1 cellular context compared by ENCODE assay signal in the genomic region with DNA sequence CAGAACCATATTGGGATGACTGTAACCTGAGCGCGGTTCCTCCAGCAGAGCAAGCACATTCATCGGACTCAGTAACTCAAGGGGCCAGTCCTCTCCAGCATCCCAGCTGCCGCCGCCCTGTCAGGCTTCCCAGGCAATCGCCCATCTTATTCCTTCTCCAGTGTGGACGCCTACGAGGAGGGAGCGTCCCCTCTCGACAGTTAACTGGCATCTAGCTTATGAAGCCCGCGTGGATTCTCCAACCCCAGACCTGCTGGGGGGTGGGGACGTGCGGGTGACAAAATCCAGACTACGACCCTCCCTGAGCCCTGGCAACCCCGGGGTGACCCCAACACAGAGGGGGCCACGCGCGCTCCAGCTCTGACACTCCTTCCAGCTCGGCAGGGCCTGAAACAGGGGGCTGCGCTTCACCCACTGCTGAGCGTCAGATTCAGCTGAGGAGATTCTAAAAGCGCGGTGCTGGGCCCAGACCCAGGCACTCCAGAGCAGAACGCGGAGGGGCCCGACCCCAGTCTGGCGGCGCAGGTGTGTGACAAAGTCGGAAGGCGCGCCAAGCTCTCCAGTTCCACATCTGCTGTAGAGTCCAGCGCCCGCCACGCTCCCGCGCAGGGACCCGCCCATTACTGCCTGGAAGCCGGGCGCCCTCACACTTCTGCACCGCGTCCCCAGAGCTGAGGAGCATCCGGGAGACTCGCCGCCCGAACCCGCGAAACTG.
TF ChIP-seq lines count a peak whose summit lies in the region.

No MANE protein-coding gene starts in this region.

TF ChIP-seq in HepG2, 621 proteins besides CTCF, POLR2A, EP300 and RAD21 (continued from another document and continues in another):
- TF ChIP-seq, protein P1, sequence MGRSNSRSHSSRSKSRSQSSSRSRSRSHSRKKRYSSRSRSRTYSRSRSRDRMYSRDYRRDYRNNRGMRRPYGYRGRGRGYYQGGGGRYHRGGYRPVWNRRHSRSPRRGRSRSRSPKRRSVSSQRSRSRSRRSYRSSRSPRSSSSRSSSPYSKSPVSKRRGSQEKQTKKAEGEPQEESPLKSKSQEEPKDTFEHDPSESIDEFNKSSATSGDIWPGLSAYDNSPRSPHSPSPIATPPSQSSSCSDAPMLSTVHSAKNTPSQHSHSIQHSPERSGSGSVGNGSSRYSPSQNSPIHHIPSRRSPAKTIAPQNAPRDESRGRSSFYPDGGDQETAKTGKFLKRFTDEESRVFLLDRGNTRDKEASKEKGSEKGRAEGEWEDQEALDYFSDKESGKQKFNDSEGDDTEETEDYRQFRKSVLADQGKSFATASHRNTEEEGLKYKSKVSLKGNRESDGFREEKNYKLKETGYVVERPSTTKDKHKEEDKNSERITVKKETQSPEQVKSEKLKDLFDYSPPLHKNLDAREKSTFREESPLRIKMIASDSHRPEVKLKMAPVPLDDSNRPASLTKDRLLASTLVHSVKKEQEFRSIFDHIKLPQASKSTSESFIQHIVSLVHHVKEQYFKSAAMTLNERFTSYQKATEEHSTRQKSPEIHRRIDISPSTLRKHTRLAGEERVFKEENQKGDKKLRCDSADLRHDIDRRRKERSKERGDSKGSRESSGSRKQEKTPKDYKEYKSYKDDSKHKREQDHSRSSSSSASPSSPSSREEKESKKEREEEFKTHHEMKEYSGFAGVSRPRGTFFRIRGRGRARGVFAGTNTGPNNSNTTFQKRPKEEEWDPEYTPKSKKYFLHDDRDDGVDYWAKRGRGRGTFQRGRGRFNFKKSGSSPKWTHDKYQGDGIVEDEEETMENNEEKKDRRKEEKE (IDR thresholded peaks at IDR 0.05): no peak
- TF ChIP-seq ZNF891 (CRISPR knock-in tag; IDR thresholded peaks at IDR 0.05): peak; percentile 49; the same call in 1 of the 2 replicates
- peak; percentile 50; the same call in 1 of the 3 replicates for TF ChIP-seq MXI1 (IDR thresholded peaks at IDR 0.05; ENCODE audit: borderline replicate concordance, low read depth, low read length)
- TF ChIP-seq, protein P2, sequence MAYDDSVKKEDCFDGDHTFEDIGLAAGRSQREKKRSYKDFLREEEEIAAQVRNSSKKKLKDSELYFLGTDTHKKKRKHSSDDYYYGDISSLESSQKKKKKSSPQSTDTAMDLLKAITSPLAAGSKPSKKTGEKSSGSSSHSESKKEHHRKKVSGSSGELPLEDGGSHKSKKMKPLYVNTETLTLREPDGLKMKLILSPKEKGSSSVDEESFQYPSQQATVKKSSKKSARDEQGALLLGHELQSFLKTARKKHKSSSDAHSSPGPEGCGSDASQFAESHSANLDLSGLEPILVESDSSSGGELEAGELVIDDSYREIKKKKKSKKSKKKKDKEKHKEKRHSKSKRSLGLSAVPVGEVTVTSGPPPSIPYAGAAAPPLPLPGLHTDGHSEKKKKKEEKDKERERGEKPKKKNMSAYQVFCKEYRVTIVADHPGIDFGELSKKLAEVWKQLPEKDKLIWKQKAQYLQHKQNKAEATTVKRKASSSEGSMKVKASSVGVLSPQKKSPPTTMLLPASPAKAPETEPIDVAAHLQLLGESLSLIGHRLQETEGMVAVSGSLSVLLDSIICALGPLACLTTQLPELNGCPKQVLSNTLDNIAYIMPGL (CRISPR knock-in tag; IDR thresholded peaks at IDR 0.05; ENCODE audit: borderline replicate concordance in 1 of 2, low read depth in 1 of 2): peak in 1 of 2 experiments; percentile 42; a peak in 1 of 4 replicates
- TF ChIP-seq HOXA5 (CRISPR knock-in tag; IDR thresholded peaks at IDR 0.05): 0 out of 2 replicates have a peak, but pooled peaks have one; percentile 15
- peak; percentile 21; the same call in 1 of the 2 replicates for TF ChIP-seq KDM5B (CRISPR knock-in tag; IDR thresholded peaks at IDR 0.05; ENCODE audit: borderline replicate concordance)
- TF ChIP-seq, protein P3, sequence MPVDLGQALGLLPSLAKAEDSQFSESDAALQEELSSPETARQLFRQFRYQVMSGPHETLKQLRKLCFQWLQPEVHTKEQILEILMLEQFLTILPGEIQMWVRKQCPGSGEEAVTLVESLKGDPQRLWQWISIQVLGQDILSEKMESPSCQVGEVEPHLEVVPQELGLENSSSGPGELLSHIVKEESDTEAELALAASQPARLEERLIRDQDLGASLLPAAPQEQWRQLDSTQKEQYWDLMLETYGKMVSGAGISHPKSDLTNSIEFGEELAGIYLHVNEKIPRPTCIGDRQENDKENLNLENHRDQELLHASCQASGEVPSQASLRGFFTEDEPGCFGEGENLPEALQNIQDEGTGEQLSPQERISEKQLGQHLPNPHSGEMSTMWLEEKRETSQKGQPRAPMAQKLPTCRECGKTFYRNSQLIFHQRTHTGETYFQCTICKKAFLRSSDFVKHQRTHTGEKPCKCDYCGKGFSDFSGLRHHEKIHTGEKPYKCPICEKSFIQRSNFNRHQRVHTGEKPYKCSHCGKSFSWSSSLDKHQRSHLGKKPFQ (CRISPR knock-in tag; IDR thresholded peaks at IDR 0.05; ENCODE audit: insufficient replicate concordance): peak; percentile 44
- TF ChIP-seq, protein P4, sequence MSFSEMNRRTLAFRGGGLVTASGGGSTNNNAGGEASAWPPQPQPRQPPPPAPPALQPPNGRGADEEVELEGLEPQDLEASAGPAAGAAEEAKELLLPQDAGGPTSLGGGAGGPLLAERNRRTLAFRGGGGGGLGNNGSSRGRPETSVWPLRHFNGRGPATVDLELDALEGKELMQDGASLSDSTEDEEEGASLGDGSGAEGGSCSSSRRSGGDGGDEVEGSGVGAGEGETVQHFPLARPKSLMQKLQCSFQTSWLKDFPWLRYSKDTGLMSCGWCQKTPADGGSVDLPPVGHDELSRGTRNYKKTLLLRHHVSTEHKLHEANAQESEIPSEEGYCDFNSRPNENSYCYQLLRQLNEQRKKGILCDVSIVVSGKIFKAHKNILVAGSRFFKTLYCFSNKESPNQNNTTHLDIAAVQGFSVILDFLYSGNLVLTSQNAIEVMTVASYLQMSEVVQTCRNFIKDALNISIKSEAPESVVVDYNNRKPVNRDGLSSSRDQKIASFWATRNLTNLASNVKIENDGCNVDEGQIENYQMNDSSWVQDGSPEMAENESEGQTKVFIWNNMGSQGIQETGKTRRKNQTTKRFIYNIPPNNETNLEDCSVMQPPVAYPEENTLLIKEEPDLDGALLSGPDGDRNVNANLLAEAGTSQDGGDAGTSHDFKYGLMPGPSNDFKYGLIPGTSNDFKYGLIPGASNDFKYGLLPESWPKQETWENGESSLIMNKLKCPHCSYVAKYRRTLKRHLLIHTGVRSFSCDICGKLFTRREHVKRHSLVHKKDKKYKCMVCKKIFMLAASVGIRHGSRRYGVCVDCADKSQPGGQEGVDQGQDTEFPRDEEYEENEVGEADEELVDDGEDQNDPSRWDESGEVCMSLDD (CRISPR knock-in tag; IDR thresholded peaks at IDR 0.05; ENCODE audit: borderline replicate concordance): peak; percentile 54; the same call in 1 of the 2 replicates
- peak; percentile 60 for TF ChIP-seq ZNF547 (CRISPR knock-in tag; IDR thresholded peaks at IDR 0.05)
- no peak for TF ChIP-seq ZMYM2 (CRISPR knock-in tag; IDR thresholded peaks at IDR 0.05)
- TF ChIP-seq, protein P5, sequence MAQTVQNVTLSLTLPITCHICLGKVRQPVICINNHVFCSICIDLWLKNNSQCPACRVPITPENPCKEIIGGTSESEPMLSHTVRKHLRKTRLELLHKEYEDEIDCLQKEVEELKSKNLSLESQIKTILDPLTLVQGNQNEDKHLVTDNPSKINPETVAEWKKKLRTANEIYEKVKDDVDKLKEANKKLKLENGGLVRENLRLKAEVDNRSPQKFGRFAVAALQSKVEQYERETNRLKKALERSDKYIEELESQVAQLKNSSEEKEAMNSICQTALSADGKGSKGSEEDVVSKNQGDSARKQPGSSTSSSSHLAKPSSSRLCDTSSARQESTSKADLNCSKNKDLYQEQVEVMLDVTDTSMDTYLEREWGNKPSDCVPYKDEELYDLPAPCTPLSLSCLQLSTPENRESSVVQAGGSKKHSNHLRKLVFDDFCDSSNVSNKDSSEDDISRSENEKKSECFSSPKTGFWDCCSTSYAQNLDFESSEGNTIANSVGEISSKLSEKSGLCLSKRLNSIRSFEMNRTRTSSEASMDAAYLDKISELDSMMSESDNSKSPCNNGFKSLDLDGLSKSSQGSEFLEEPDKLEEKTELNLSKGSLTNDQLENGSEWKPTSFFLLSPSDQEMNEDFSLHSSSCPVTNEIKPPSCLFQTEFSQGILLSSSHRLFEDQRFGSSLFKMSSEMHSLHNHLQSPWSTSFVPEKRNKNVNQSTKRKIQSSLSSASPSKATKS (CRISPR knock-in tag; IDR thresholded peaks at IDR 0.05): 0 out of 2 replicates have a peak, but pooled peaks have one; percentile 1
- TF ChIP-seq NKX3-1 (CRISPR knock-in tag; IDR thresholded peaks at IDR 0.05): no peak
- TF ChIP-seq, protein P6, sequence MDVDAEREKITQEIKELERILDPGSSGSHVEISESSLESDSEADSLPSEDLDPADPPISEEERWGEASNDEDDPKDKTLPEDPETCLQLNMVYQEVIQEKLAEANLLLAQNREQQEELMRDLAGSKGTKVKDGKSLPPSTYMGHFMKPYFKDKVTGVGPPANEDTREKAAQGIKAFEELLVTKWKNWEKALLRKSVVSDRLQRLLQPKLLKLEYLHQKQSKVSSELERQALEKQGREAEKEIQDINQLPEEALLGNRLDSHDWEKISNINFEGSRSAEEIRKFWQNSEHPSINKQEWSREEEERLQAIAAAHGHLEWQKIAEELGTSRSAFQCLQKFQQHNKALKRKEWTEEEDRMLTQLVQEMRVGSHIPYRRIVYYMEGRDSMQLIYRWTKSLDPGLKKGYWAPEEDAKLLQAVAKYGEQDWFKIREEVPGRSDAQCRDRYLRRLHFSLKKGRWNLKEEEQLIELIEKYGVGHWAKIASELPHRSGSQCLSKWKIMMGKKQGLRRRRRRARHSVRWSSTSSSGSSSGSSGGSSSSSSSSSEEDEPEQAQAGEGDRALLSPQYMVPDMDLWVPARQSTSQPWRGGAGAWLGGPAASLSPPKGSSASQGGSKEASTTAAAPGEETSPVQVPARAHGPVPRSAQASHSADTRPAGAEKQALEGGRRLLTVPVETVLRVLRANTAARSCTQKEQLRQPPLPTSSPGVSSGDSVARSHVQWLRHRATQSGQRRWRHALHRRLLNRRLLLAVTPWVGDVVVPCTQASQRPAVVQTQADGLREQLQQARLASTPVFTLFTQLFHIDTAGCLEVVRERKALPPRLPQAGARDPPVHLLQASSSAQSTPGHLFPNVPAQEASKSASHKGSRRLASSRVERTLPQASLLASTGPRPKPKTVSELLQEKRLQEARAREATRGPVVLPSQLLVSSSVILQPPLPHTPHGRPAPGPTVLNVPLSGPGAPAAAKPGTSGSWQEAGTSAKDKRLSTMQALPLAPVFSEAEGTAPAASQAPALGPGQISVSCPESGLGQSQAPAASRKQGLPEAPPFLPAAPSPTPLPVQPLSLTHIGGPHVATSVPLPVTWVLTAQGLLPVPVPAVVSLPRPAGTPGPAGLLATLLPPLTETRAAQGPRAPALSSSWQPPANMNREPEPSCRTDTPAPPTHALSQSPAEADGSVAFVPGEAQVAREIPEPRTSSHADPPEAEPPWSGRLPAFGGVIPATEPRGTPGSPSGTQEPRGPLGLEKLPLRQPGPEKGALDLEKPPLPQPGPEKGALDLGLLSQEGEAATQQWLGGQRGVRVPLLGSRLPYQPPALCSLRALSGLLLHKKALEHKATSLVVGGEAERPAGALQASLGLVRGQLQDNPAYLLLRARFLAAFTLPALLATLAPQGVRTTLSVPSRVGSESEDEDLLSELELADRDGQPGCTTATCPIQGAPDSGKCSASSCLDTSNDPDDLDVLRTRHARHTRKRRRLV (CRISPR knock-in tag; IDR thresholded peaks at IDR 0.05): peak; percentile 10; the same call in 1 of the 2 replicates
- peak; percentile 28; the same call in 1 of the 2 replicates for TF ChIP-seq REL (CRISPR knock-in tag; conservative IDR thresholded peaks at IDR 0.05)
- peak; percentile 47; the same call in 1 of the 2 replicates for TF ChIP-seq ZBTB7B (CRISPR knock-in tag; IDR thresholded peaks at IDR 0.05)
- TF ChIP-seq HNF4A (CRISPR knock-in tag; IDR thresholded peaks at IDR 0.05): no peak
- 0 out of 2 replicates have a peak, but pooled peaks have one; percentile 13 for TF ChIP-seq SPEN (CRISPR knock-in tag; IDR thresholded peaks at IDR 0.05; ENCODE audit: low read depth)
- peak; percentile 36; the same call in 1 of the 2 replicates for TF ChIP-seq HOXA9 (CRISPR knock-in tag; IDR thresholded peaks at IDR 0.05; ENCODE audit: borderline replicate concordance)
- 0 out of 2 replicates have a peak, but pooled peaks have one; percentile 49 for TF ChIP-seq BRD4 (CRISPR knock-in tag; IDR thresholded peaks at IDR 0.05)
- TF ChIP-seq, protein P7, sequence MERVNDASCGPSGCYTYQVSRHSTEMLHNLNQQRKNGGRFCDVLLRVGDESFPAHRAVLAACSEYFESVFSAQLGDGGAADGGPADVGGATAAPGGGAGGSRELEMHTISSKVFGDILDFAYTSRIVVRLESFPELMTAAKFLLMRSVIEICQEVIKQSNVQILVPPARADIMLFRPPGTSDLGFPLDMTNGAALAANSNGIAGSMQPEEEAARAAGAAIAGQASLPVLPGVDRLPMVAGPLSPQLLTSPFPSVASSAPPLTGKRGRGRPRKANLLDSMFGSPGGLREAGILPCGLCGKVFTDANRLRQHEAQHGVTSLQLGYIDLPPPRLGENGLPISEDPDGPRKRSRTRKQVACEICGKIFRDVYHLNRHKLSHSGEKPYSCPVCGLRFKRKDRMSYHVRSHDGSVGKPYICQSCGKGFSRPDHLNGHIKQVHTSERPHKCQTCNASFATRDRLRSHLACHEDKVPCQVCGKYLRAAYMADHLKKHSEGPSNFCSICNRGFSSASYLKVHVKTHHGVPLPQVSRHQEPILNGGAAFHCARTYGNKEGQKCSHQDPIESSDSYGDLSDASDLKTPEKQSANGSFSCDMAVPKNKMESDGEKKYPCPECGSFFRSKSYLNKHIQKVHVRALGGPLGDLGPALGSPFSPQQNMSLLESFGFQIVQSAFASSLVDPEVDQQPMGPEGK (CRISPR knock-in tag; IDR thresholded peaks at IDR 0.05): peak; percentile 35; the same call in 1 of the 2 replicates
- TF ChIP-seq SP4 (CRISPR knock-in tag; IDR thresholded peaks at IDR 0.05): 0 out of 2 replicates have a peak, but pooled peaks have one; percentile 3
- 0 out of 2 replicates have a peak, but pooled peaks have one; percentile 16 for TF ChIP-seq MEIS2 (CRISPR knock-in tag; IDR thresholded peaks at IDR 0.05)
- 0 out of 2 replicates have a peak, but pooled peaks have one; percentile 38 for TF ChIP-seq SMAD9 (CRISPR knock-in tag; IDR thresholded peaks at IDR 0.05)
- TF ChIP-seq ZNF354B (CRISPR knock-in tag; IDR thresholded peaks at IDR 0.05): no peak
- no peak for TF ChIP-seq TARDBP (CRISPR knock-in tag; IDR thresholded peaks at IDR 0.05)
- TF ChIP-seq ZFAT (CRISPR knock-in tag; conservative IDR thresholded peaks at IDR 0.05): no peak
- TF ChIP-seq KAT8 (CRISPR knock-in tag; IDR thresholded peaks at IDR 0.05): 0 out of 2 replicates have a peak, but pooled peaks have one; percentile 21
